17 cellular contexts compared by ENCODE assay signal in the genomic region with DNA sequence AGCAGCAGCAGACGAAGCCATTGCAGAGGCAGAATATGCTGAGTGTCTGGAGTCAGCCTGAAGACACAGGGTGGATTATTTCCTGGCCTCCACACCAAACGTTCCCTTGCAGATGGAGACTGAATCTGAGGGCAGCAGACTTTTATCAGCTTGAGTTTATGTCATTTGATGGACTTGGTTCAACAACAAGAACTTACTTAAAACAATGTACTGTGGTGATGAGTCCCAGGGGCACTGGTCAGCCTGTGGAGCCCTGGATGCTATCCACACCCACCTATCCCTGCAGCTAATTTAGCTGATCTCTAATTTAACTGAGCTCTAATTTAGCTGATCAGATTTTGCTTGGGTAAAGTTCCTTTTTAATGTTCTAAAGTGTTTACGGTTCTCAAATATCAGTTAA. TPM values are rescaled to one million over a fixed set of nuclear protein-coding genes. Genes with fewer than 3 reads are reported as not detected.
DNase-seq lines count a peak whose midpoint lies in the region; ATAC-seq and TF ChIP-seq lines count a peak whose summit lies in the region.
"Had no signal": no experiment of that assay in that cellular context is flagged by ENCODE, and none has a peak within 500 bp of the region (broad histone marks: within the 10 kb centered on the region; RNA-seq: fewer than 3 reads in every experiment).

No MANE protein-coding gene starts in this region.

- CTCF ChIA-PET in CD4-positive, alpha-beta T cell (lab: Charles Lee), result interaction anchor here (1.3 kb wide), 1 partner anchor 10 kb away, joined by 3 read pairs; no protein-coding TSS in a partner anchor

- H3K36me3 Mint-ChIP-seq in activated T-cell treated with anti-CD3 and anti-CD28 coated beads, Interleukin-2, amount 50 U/mL, for 24 hours (ENCODE audit: low read depth), result peaks cover 58% of the 10 kb centered on the region
- peaks cover 69% of the 10 kb centered on the region for H3K36me3 Mint-ChIP-seq in CD4-positive, alpha-beta T cell (ENCODE audit: low read depth)
- peaks cover 44% of the 10 kb centered on the region for H3K36me3 Mint-ChIP-seq in activated T-helper 1 cell treated with anti-CD3 and anti-CD28 coated beads, Interleukin-12 subunit alpha, Interleukin-12 subunit beta, Interleukin-2, Interleukin-4 antibody, amounts not matched to agents 30 ng/mL and 10 ng/mL and 1 ng/mL, durations not matched to agents 14 hours and 24 hours and 36 hours (ENCODE audit: low read depth)
- H3K36me3 Mint-ChIP-seq in natural killer cell (peaks cover 16% of the 10 kb centered on the region), osteocyte (ENCODE audit: unreplicated experiment) (no peaks in the 10 kb centered on the region)

- peaks cover 26% of the 10 kb centered on the region for H3K4me1 Mint-ChIP-seq in activated T-cell treated with anti-CD3 and anti-CD28 coated beads, Interleukin-2, amount 50 U/mL, for 24 hours (ENCODE audit: low read depth)
- peaks cover 10% of the 10 kb centered on the region for H3K4me1 Mint-ChIP-seq in CD4-positive, alpha-beta T cell (ENCODE audit: low read depth)
- H3K4me1 Mint-ChIP-seq in activated T-helper 1 cell treated with anti-CD3 and anti-CD28 coated beads, Interleukin-12 subunit alpha, Interleukin-12 subunit beta, Interleukin-2, Interleukin-4 antibody, amounts not matched to agents 30 ng/mL and 10 ng/mL and 1 ng/mL, durations not matched to agents 14 hours and 24 hours and 36 hours (ENCODE audit: low read depth), result peaks cover 16% of the 10 kb centered on the region
- H3K4me1 Mint-ChIP-seq in natural killer cell, result peaks cover 30 to 32% of the 10 kb centered on the region in 2 donors
- peaks cover 24% of the 10 kb centered on the region for H3K4me1 Mint-ChIP-seq in osteocyte (ENCODE audit: unreplicated experiment)

- no peak overlapping the region for H3K27ac ChIP-seq in CD4-positive, alpha-beta T cell (ENCODE audit: low read depth, low read length)
- H3K27ac ChIP-seq in smooth muscle cell (ENCODE audit: low read depth), result no peak overlapping the region
- H3K27ac ChIP-seq: C4-2B had no signal

- H3K9me3 ChIP-seq in CD4-positive, alpha-beta T cell (ENCODE audit: control insufficient read depth, low read length), result no peaks in the 10 kb centered on the region
- no peaks in the 10 kb centered on the region for H3K9me3 ChIP-seq in smooth muscle cell (replicated peaks; ENCODE audit: low read depth)

- POLR2A ChIA-PET in CD4-positive, alpha-beta T cell (lab: Charles Lee), result no interaction called here

- ATAC-seq in CD4-positive, alpha-beta T cell (ENCODE audit: poor library complexity), result no peak
- no peak for ATAC-seq in natural killer cell
- no peak for ATAC-seq in HG03196 (IDR thresholded peaks at IDR 0.05; ENCODE audit: unreplicated experiment)
- ATAC-seq: GM12878, HCT116 had no signal

- H3K27me3 Mint-ChIP-seq in activated T-cell treated with anti-CD3 and anti-CD28 coated beads, Interleukin-2, amount 50 U/mL, for 24 hours, result no peaks in the 10 kb centered on the region
- H3K27me3 Mint-ChIP-seq in CD4-positive, alpha-beta T cell, result no peaks in the 10 kb centered on the region
- H3K27me3 Mint-ChIP-seq in activated T-helper 1 cell treated with anti-CD3 and anti-CD28 coated beads, Interleukin-12 subunit alpha, Interleukin-12 subunit beta, Interleukin-2, Interleukin-4 antibody, amounts not matched to agents 30 ng/mL and 10 ng/mL and 1 ng/mL, durations not matched to agents 14 hours and 24 hours and 36 hours (ENCODE audit: insufficient read depth), result no peaks in the 10 kb centered on the region
- H3K27me3 Mint-ChIP-seq in natural killer cell (ENCODE audit: low read depth in 2 of 2) (no peaks in the 10 kb centered on the region), osteocyte (ENCODE audit: unreplicated experiment) (peaks cover 18% of the 10 kb centered on the region)

- no peak overlapping the region for H3K4me3 Mint-ChIP-seq in activated T-cell treated with anti-CD3 and anti-CD28 coated beads, Interleukin-2, amount 50 U/mL, for 24 hours
- H3K4me3 Mint-ChIP-seq in CD4-positive, alpha-beta T cell, result no peak overlapping the region
- H3K4me3 Mint-ChIP-seq in activated T-helper 1 cell treated with anti-CD3 and anti-CD28 coated beads, Interleukin-12 subunit alpha, Interleukin-12 subunit beta, Interleukin-2, Interleukin-4 antibody, amounts not matched to agents 30 ng/mL and 10 ng/mL and 1 ng/mL, durations not matched to agents 14 hours and 24 hours and 36 hours, result no peak overlapping the region
- H3K4me3 Mint-ChIP-seq in natural killer cell, result no peak overlapping the region
- H3K4me3 Mint-ChIP-seq in osteocyte (ENCODE audit: unreplicated experiment), result no peak overlapping the region

- no peaks in the 10 kb centered on the region for H3F3A ChIP-seq in smooth muscle cell (ENCODE audit: low read depth)

- H3K4me2 ChIP-seq in smooth muscle cell, result no peak overlapping the region

- H3K4me1 ChIP-seq in smooth muscle cell (ENCODE audit: low read depth), result peaks cover 17% of the 10 kb centered on the region

- H2AFZ ChIP-seq in smooth muscle cell (ENCODE audit: low read depth), result no peak overlapping the region

- H4K20me1 ChIP-seq in smooth muscle cell (ENCODE audit: low read depth), result no peaks in the 10 kb centered on the region

- no peaks in the 10 kb centered on the region for H3K9me3 Mint-ChIP-seq in activated T-cell treated with anti-CD3 and anti-CD28 coated beads, Interleukin-2, amount 50 U/mL, for 24 hours
- no peaks in the 10 kb centered on the region for H3K9me3 Mint-ChIP-seq in CD4-positive, alpha-beta T cell
- H3K9me3 Mint-ChIP-seq in activated T-helper 1 cell treated with anti-CD3 and anti-CD28 coated beads, Interleukin-12 subunit alpha, Interleukin-12 subunit beta, Interleukin-2, Interleukin-4 antibody, amounts not matched to agents 30 ng/mL and 10 ng/mL and 1 ng/mL, durations not matched to agents 14 hours and 24 hours and 36 hours, result no peaks in the 10 kb centered on the region
- no peaks in the 10 kb centered on the region for H3K9me3 Mint-ChIP-seq in natural killer cell
- H3K9me3 Mint-ChIP-seq in osteocyte (ENCODE audit: unreplicated experiment), result no peaks in the 10 kb centered on the region

- H3K27ac Mint-ChIP-seq in activated T-cell treated with anti-CD3 and anti-CD28 coated beads, Interleukin-2, amount 50 U/mL, for 24 hours, result peak overlapping the region; percentile 11
- H3K27ac Mint-ChIP-seq in CD4-positive, alpha-beta T cell, result peak overlapping the region; percentile 34
- peak overlapping the region; percentile 6 for H3K27ac Mint-ChIP-seq in activated T-helper 1 cell treated with anti-CD3 and anti-CD28 coated beads, Interleukin-12 subunit alpha, Interleukin-12 subunit beta, Interleukin-2, Interleukin-4 antibody, amounts not matched to agents 30 ng/mL and 10 ng/mL and 1 ng/mL, durations not matched to agents 14 hours and 24 hours and 36 hours
- peak overlapping the region; percentile 45 to 61 for H3K27ac Mint-ChIP-seq in natural killer cell
- no peak overlapping the region for H3K27ac Mint-ChIP-seq in osteocyte (ENCODE audit: unreplicated experiment)

- no peaks in the 10 kb centered on the region for H3K36me3 ChIP-seq in smooth muscle cell (ENCODE audit: low read depth)

- H3K79me2 ChIP-seq in smooth muscle cell (ENCODE audit: low read depth), result no peaks in the 10 kb centered on the region

- no peaks in the 10 kb centered on the region for H3K27me3 ChIP-seq in CD4-positive, alpha-beta T cell (ENCODE audit: control insufficient read depth, insufficient read depth, low read length)
- H3K27me3 ChIP-seq in smooth muscle cell (ENCODE audit: low read depth), result no peaks in the 10 kb centered on the region

- DNase-seq in activated T-cell treated with anti-CD3 and anti-CD28 coated beads, Interleukin-2, amount 50 U/mL, for 24 hours, result no peak
- no peak for DNase-seq in activated T-cell treated with anti-CD3 and anti-CD28 coated beads, Interleukin-2, amount 50 U/mL, for 1 hour
- DNase-seq in CD4-positive, alpha-beta T cell, result no peak
- DNase-seq in activated T-helper 1 cell treated with anti-CD3 and anti-CD28 coated beads, Interleukin-12 subunit alpha, Interleukin-12 subunit beta, Interleukin-2, Interleukin-4 antibody, amounts not matched to agents 30 ng/mL and 10 ng/mL and 1 ng/mL, durations not matched to agents 14 hours and 24 hours and 36 hours (ENCODE audit: low spot score), result no peak
- DNase-seq in natural killer cell (no peak), smooth muscle cell (lab: John Stamatoyannopoulos, UW; ENCODE audit: unreplicated experiment) (no peak), osteocyte (ENCODE audit: extremely low spot score, unreplicated experiment) (no peak)
- DNase-seq: Calu3, DMS79, MV-4-11, NCI-H1417 treated with DMSO at 0.1 percent for 48 hours, NCI-H2081, NCI-H510A treated with DMSO at 0.1 percent for 48 hours had no signal

- no peak for TF ChIP-seq CTCF in CD4-positive, alpha-beta T cell (IDR thresholded peaks at IDR 0.05)
- no peak for TF ChIP-seq CTCF in natural killer cell (IDR thresholded peaks at IDR 0.05)
- TF ChIP-seq CTCF in smooth muscle cell (IDR thresholded peaks at IDR 0.05; ENCODE audit: borderline replicate concordance, insufficient read depth, poor library complexity, severe bottlenecking), result no peak
- no peak for TF ChIP-seq CTCF in osteocyte (IDR thresholded peaks at IDR 0.05)

- 80% methylated on average over 3 of the region's 3 CpGs for WGBS in smooth muscle cell (ENCODE audit: low lambda C conversion rate)

- H3K9ac ChIP-seq in smooth muscle cell (ENCODE audit: low read depth), result no peak overlapping the region

- intact Hi-C loops in CD4-positive, alpha-beta T cell (cut with DNase I, micrococcal nuclease), result no loop called here
- intact Hi-C loops in activated T-helper 1 cell treated with anti-CD3 and anti-CD28 coated beads, Interleukin-12 subunit alpha, Interleukin-12 subunit beta, Interleukin-2, Interleukin-4 antibody, amounts not matched to agents 30 ng/mL and 10 ng/mL and 1 ng/mL, durations not matched to agents 14 hours and 24 hours and 36 hours (cut with micrococcal nuclease), result no loop called here
- intact Hi-C loops in natural killer cell (cut with micrococcal nuclease), result no loop called here

- no peak overlapping the region for H3K4me3 ChIP-seq in smooth muscle cell
- H3K4me3 ChIP-seq: GM12878 had no signal

RNA-seq across cellular contexts. Expression of gene MPZL1, which starts 17.0 kb away (rescaled TPM):
- 1 to 10 TPM; 1.2 to 1.5 TPM for total RNA-seq in CD4-positive, alpha-beta T cell
- total RNA-seq in activated T-helper 1 cell treated with anti-CD3 and anti-CD28 coated beads, Interleukin-12 subunit alpha, Interleukin-12 subunit beta, Interleukin-2, Interleukin-4 antibody, amounts not matched to agents 30 ng/mL and 10 ng/mL and 1 ng/mL, durations not matched to agents 14 hours and 24 hours and 36 hours, result 40.8 and 40.9 TPM in 2 replicates
- total RNA-seq in natural killer cell, result 1 to 10 TPM; 3.4 to 4.6 (median 4.0) TPM
- 250 and 264 TPM in 2 replicates for total RNA-seq in smooth muscle cell
- 276 and 303 TPM in 2 replicates for polyA plus RNA-seq in smooth muscle cell
- 147 and 155 TPM in 2 replicates for total RNA-seq in osteocyte
